Comparison of ENCODE assay signal across 27 cellular contexts in genomic region chr5:133117930-133118445, GRCh38.
A peak's percentile ranks its signal among the peaks of the same experiment; 100 is the strongest.
DNase-seq lines count a peak whose midpoint lies in the region; ATAC-seq and TF ChIP-seq lines count a peak whose summit lies in the region.
"Had no signal": no experiment of that assay in that cellular context is flagged by ENCODE, and none has a peak within 500 bp of the region (broad histone marks: within the 10 kb centered on the region; RNA-seq: fewer than 3 reads in every experiment).

No MANE protein-coding gene starts in this region.

- intact Hi-C loops in psoas muscle (cut with DNase I) (loop anchor here (2.0 to 10.0 kb wide), 4 partner anchors 131 to 497 kb away; partner anchors contain the start of gene FSTL4 (in 1 of the 2)), breast epithelium (cut with DNase I; ENCODE audit: low total_unique reads) (no loop called here)
- intact Hi-C loops in naive thymus-derived CD4-positive, alpha-beta T cell (cut with micrococcal nuclease): loop anchor here in 1 of 2 donors (10.0 kb wide), 2 partner anchors 437 to 497 kb away; partner anchors contain the start of gene FSTL4

- POLR2A ChIA-PET in naive thymus-derived CD4-positive, alpha-beta T cell (lab: Charles Lee): no interaction called here

- no peaks in the 10 kb centered on the region for H3K36me3 Mint-ChIP-seq in naive thymus-derived CD4-positive, alpha-beta T cell
- H3K36me3 Mint-ChIP-seq: CD4-positive, alpha-beta memory T cell; IgD-negative memory B cell had no signal

- H3K27ac ChIP-seq in psoas muscle: peak overlapping the region; percentile 88
- no peak overlapping the region for H3K27ac ChIP-seq in naive thymus-derived CD4-positive, alpha-beta T cell (ENCODE audit: low read depth, low read length)
- H3K27ac ChIP-seq in breast epithelium: no peak overlapping the region
- H3K27ac ChIP-seq: HL-60, KMS-11 had no signal

- H3K36me3 ChIP-seq in psoas muscle (ENCODE audit: insufficient read depth in 1 of 2, low read depth in 1 of 2): no peaks in the 10 kb centered on the region
- no peaks in the 10 kb centered on the region for H3K36me3 ChIP-seq in naive thymus-derived CD4-positive, alpha-beta T cell (ENCODE audit: control insufficient read depth in 2 of 3, insufficient read depth in 3 of 3, low read length in 3 of 3)
- no peaks in the 10 kb centered on the region for H3K36me3 ChIP-seq in breast epithelium
- H3K36me3 ChIP-seq: HAP-1, SJCRH30 had no signal

- no peaks in the 10 kb centered on the region for H3K27me3 Mint-ChIP-seq in naive thymus-derived CD4-positive, alpha-beta T cell
- H3K27me3 Mint-ChIP-seq: CD4-positive, alpha-beta memory T cell; IgD-negative memory B cell had no signal

- peak; percentile 46 for DNase-seq in DMS79 (lab: John Stamatoyannopoulos, UW)
- DNase-seq in DMS79 treated with DMSO at 0.1 percent for 48 hours (lab: John Stamatoyannopoulos, UW): peak; percentile 5
- DNase-seq in fibroblast of villous mesenchyme (ENCODE audit: low read depth): peak; percentile 36
- no peak for DNase-seq in psoas muscle
- no peak for DNase-seq in activated CD4-positive, alpha-beta T cell treated with anti-CD3 and anti-CD28 coated beads, Interleukin-2, amount 50 U/mL, for 1 hour
- no peak for DNase-seq in naive thymus-derived CD4-positive, alpha-beta T cell
- DNase-seq in breast epithelium (ENCODE audit: low spot score in 2 of 2): no peak
- DNase-seq: CD4-positive, alpha-beta memory T cell; COR-L47; DMS53; EL; GDM1; NCI-H1048; NCI-H1417; NCI-H1694; NCI-H2029 treated with DMSO at 0.1 percent for 48 hours; NCI-H446 treated with DMSO at 0.1 percent for 48 hours; NCI-H82; NK-92 treated with Interleukin-12 subunit alpha and Interleukin-12 subunit beta, amount 100 ng/mL, for 24 hours; PC-3; SJCRH30 had no signal

- peaks cover 70% of the 10 kb centered on the region for H3K4me1 ChIP-seq in psoas muscle
- H3K4me1 ChIP-seq in naive thymus-derived CD4-positive, alpha-beta T cell (ENCODE audit: control insufficient read depth in 2 of 2, insufficient read depth in 2 of 2, low read length in 2 of 2): no peaks in the 10 kb centered on the region
- H3K4me1 ChIP-seq in breast epithelium: no peaks in the 10 kb centered on the region
- H3K4me1 ChIP-seq: HAP-1 had no signal

- ATAC-seq in psoas muscle: no peak
- no peak for ATAC-seq in naive thymus-derived CD4-positive, alpha-beta T cell
- ATAC-seq: GM23338, PC-3, Right ventricle myocardium inferior had no signal

- no peaks in the 10 kb centered on the region for H3K27me3 ChIP-seq in psoas muscle (ENCODE audit: insufficient read depth in 3 of 3, low read length in 2 of 3)
- H3K27me3 ChIP-seq in naive thymus-derived CD4-positive, alpha-beta T cell (ENCODE audit: control insufficient read depth in 2 of 2, insufficient read depth in 2 of 2, low read length in 2 of 2): no peaks in the 10 kb centered on the region
- H3K27me3 ChIP-seq in breast epithelium: no peaks in the 10 kb centered on the region
- H3K27me3 ChIP-seq: SJCRH30 had no signal

- no peak overlapping the region for H3K4me3 Mint-ChIP-seq in naive thymus-derived CD4-positive, alpha-beta T cell
- H3K4me3 Mint-ChIP-seq: CD4-positive, alpha-beta memory T cell; GM23338; IgD-negative memory B cell had no signal

- WGBS in psoas muscle, 3 donors: 91% methylated on average over 8 of the region's 8 CpGs

- CTCF ChIA-PET in naive thymus-derived CD4-positive, alpha-beta T cell (lab: Charles Lee): no interaction called here

- H3K9me3 Mint-ChIP-seq in naive thymus-derived CD4-positive, alpha-beta T cell: no peaks in the 10 kb centered on the region
- H3K9me3 Mint-ChIP-seq: CD4-positive, alpha-beta memory T cell; GM23338; IgD-negative memory B cell had no signal

- no peak overlapping the region for H3K4me3 ChIP-seq in fibroblast of villous mesenchyme (ENCODE audit: low read depth, low read length)
- H3K4me3 ChIP-seq in psoas muscle: no peak overlapping the region
- no peak overlapping the region for H3K4me3 ChIP-seq in naive thymus-derived CD4-positive, alpha-beta T cell (ENCODE audit: low read length)
- H3K4me3 ChIP-seq in breast epithelium: no peak overlapping the region
- H3K4me3 ChIP-seq: GM23338, HAP-1, SJCRH30 had no signal

- H3K9me3 ChIP-seq in psoas muscle: no peaks in the 10 kb centered on the region
- no peaks in the 10 kb centered on the region for H3K9me3 ChIP-seq in naive thymus-derived CD4-positive, alpha-beta T cell (ENCODE audit: control insufficient read depth in 2 of 3, low read length in 3 of 3)
- no peaks in the 10 kb centered on the region for H3K9me3 ChIP-seq in breast epithelium
- H3K9me3 ChIP-seq: HAP-1, SJCRH30 had no signal

- H3K4me1 Mint-ChIP-seq in naive thymus-derived CD4-positive, alpha-beta T cell: peaks cover 0 to 7% (median 4%) of the 10 kb centered on the region in 7 donors
- H3K4me1 Mint-ChIP-seq: GM23338 had no signal

- peak overlapping the region in 1 of 9 donors; percentile 23 for H3K27ac Mint-ChIP-seq in naive thymus-derived CD4-positive, alpha-beta T cell
- H3K27ac Mint-ChIP-seq: GM23338 had no signal

- TF ChIP-seq POLR2A in breast epithelium (IDR thresholded peaks at IDR 0.05): no peak

- TF ChIP-seq CTCF in fibroblast of villous mesenchyme (IDR thresholded peaks at IDR 0.05; ENCODE audit: insufficient read depth, low read depth, low read length): no peak
- no peak for TF ChIP-seq CTCF in psoas muscle (IDR thresholded peaks at IDR 0.05)
- TF ChIP-seq CTCF in breast epithelium (IDR thresholded peaks at IDR 0.05): no peak

Comparison
In these comparisons a context has a peak if more than half of its experiments do, and no peak if none do; other contexts are left out.
1. DNase-seq: peak in DMS79 (single experiment), DMS79 treated with DMSO at 0.1 percent for 48 hours (single experiment) and fibroblast of villous mesenchyme (single experiment); none in psoas muscle (0 of 2), activated CD4-positive, alpha-beta T cell treated with anti-CD3 and anti-CD28 coated beads, Interleukin-2, amount 50 U/mL, for 1 hour (single experiment), naive thymus-derived CD4-positive, alpha-beta T cell (0 of 9) and breast epithelium (0 of 2).